Comparison of ENCODE assay signal across 15 cellular contexts in the genomic region with DNA sequence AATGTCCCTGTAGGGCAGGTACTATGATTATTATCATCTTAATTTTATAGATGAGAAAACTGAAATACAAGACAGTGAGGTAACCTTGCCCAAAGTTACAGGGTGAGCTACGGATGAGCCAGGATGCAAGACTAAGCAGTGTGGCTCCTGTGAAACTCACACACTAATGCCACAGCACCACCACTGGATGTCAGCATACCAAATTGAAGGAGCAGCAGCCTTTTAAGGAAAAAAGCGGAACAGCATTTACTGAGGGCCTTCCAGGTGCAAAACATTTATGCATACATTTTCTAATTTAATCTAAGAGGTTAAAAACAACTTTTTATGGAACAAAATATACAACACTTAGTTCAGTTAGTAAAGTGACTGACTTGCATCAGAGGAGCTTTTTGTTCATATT. TPM values are rescaled to one million over a fixed set of nuclear protein-coding genes. Genes with fewer than 3 reads are reported as not detected.
DNase-seq lines count a peak whose midpoint lies in the region; ATAC-seq, FAIRE-seq and TF ChIP-seq lines count a peak whose summit lies in the region.
"Had no signal": no experiment of that assay in that cellular context is flagged by ENCODE, and none has a peak within 500 bp of the region (broad histone marks: within the 10 kb centered on the region; RNA-seq: fewer than 3 reads in every experiment).

No MANE protein-coding gene starts in this region.

- no peaks in the 10 kb centered on the region for H3K79me2 ChIP-seq in endothelial cell of umbilical vein (ENCODE audit: control insufficient read depth, insufficient read depth, low read length)

- peaks cover 9% of the 10 kb centered on the region for H3K27me3 Mint-ChIP-seq in nephron progenitor cell (ENCODE audit: low read depth, poor library complexity)
- H3K27me3 Mint-ChIP-seq: activated T-cell treated with anti-CD3 and anti-CD28 coated beads, Interleukin-2, amount 50 U/mL, for 24 hours had no signal

- H3K27ac ChIP-seq in endothelial cell of umbilical vein (ENCODE audit: insufficient read depth, low read depth, low read length) (peak overlapping the region; percentile 100), SJCRH30 (no peak overlapping the region)

- H3K4me2 ChIP-seq in endothelial cell of umbilical vein (ENCODE audit: insufficient read depth, low read length), result no peak overlapping the region

- H3K9me3 ChIP-seq in endothelial cell of umbilical vein (replicated peaks; ENCODE audit: control insufficient read depth, insufficient read depth, low read length) (no peaks in the 10 kb centered on the region), SJCRH30 (replicated peaks) (no peaks in the 10 kb centered on the region)

- FAIRE-seq in endothelial cell of umbilical vein (lab: Jason Lieb, UNC), result no peak

- peaks cover 18% of the 10 kb centered on the region for H3K4me1 Mint-ChIP-seq in nephron progenitor cell

- no peak overlapping the region for H3K9ac ChIP-seq in endothelial cell of umbilical vein (replicated peaks; ENCODE audit: extremely low read depth, insufficient read depth, low read length)

- no peak for TF ChIP-seq POLR2A in endothelial cell of umbilical vein (IDR thresholded peaks at IDR 0.05; ENCODE audit: low read depth, low read length)

- ATAC-seq in GM21515 (IDR thresholded peaks at IDR 0.05; ENCODE audit: unreplicated experiment), result no peak
- ATAC-seq: esophagus mucosa had no signal

- peak overlapping the region; percentile 15 for H2AFZ ChIP-seq in endothelial cell of umbilical vein (ENCODE audit: low read depth, low read length)

- intact Hi-C loops in endothelial cell of umbilical vein (cut with micrococcal nuclease), result loop anchor here (5.0 kb wide), 3 partner anchors 146 to 1031 kb away; no protein-coding TSS in a partner anchor

- BruUV-seq in endothelial cell of umbilical vein (replicated peaks; lab: Mats Ljungman, UMichigan), result no TSS peak

- TF ChIP-seq CTCF in endothelial cell of umbilical vein (IDR thresholded peaks at IDR 0.05; ENCODE audit: extremely low read depth in 1 of 2, insufficient read depth in 1 of 2, low read depth in 1 of 2, low read length in 2 of 2) (no peak), nephron progenitor cell (IDR thresholded peaks at IDR 0.05) (peak; percentile 7)

- H3K36me3 Mint-ChIP-seq in nephron progenitor cell (ENCODE audit: low read depth), result no peaks in the 10 kb centered on the region

- POLR2A ChIA-PET in endothelial cell of umbilical vein (lab: Charles Lee), result no interaction called here

- no peaks in the 10 kb centered on the region for H3K9me3 Mint-ChIP-seq in nephron progenitor cell
- H3K9me3 Mint-ChIP-seq: activated T-cell treated with anti-CD3 and anti-CD28 coated beads, Interleukin-2, amount 50 U/mL, for 24 hours had no signal

- no peaks in the 10 kb centered on the region for H3K9me1 ChIP-seq in endothelial cell of umbilical vein (replicated peaks; ENCODE audit: control insufficient read depth, extremely low read depth, insufficient read depth, low read length)

- dilution Hi-C loops in endothelial cell of umbilical vein (cut with MboI; ENCODE audit: extremely low pct_ligation_motif_present, low sequenced_read_pairs), result no loop called here

- no peak overlapping the region for H3K27ac Mint-ChIP-seq in nephron progenitor cell
- H3K27ac Mint-ChIP-seq: activated T-cell treated with anti-CD3 and anti-CD28 coated beads, Interleukin-2, amount 50 U/mL, for 24 hours had no signal

- no peak overlapping the region for H3K4me3 ChIP-seq in endothelial cell of umbilical vein (replicated peaks in 1 of 3; ENCODE audit: insufficient read depth in 1 of 3, low read depth in 1 of 3, low read length in 3 of 3)
- no peak overlapping the region for H3K4me3 ChIP-seq in SJCRH30

- no peaks in the 10 kb centered on the region for H3K36me3 ChIP-seq in endothelial cell of umbilical vein (ENCODE audit: control insufficient read depth in 2 of 2, extremely low read depth in 1 of 2, insufficient read depth in 2 of 2, low read length in 2 of 2)
- no peaks in the 10 kb centered on the region for H3K36me3 ChIP-seq in SJCRH30

- DNase-seq in EH (ENCODE audit: low read depth), result peak; percentile 59
- peak; percentile 57 for DNase-seq in OCI-M1 (lab: John Stamatoyannopoulos, UW)
- DNase-seq in endothelial cell of umbilical vein (ENCODE audit: low read depth, low spot score), result peak; percentile 22
- DNase-seq in nephron progenitor cell, result no peak
- DNase-seq in GM03348 (ENCODE audit: low spot score), result no peak
- no peak for DNase-seq in SJCRH30
- no peak for DNase-seq in COLO829 (ENCODE audit: low spot score)
- DNase-seq: activated CD4-positive, CD25-positive, alpha-beta regulatory T cell treated with anti-CD3 and anti-CD28 coated beads, Interleukin-2, amount 50 U/mL, for 72 hours; activated T-cell treated with anti-CD3 and anti-CD28 coated beads, Interleukin-2, amount 50 U/mL, for 24 hours; DMS 273 treated with DMSO at 0.1 percent for 48 hours; kidney glomerular epithelial cell; NCI-H2171 treated with DMSO at 0.1 percent for 48 hours; occipital lobe had no signal

- no peaks in the 10 kb centered on the region for H4K20me1 ChIP-seq in endothelial cell of umbilical vein (replicated peaks; ENCODE audit: control insufficient read depth, extremely low read depth, insufficient read depth, low read length)

- H3K4me1 ChIP-seq in endothelial cell of umbilical vein (ENCODE audit: control insufficient read depth, extremely low read depth, insufficient read depth, low read length) (peaks cover 38% of the 10 kb centered on the region), SJCRH30 (no peaks in the 10 kb centered on the region)

- no peaks in the 10 kb centered on the region for H3K27me3 ChIP-seq in endothelial cell of umbilical vein (ENCODE audit: control insufficient read depth in 2 of 2, insufficient read depth in 2 of 2, low read length in 2 of 2)
- H3K27me3 ChIP-seq in SJCRH30, result no peaks in the 10 kb centered on the region

- CTCF ChIA-PET in endothelial cell of umbilical vein (lab: Charles Lee), result interaction anchor here (0.9 to 2.0 kb wide), 5 partner anchors 9 to 1030 kb away, joined by 3 to 8 read pairs (median 4); no protein-coding TSS in a partner anchor

- no peak overlapping the region for H3K4me3 Mint-ChIP-seq in nephron progenitor cell
- H3K4me3 Mint-ChIP-seq: activated T-cell treated with anti-CD3 and anti-CD28 coated beads, Interleukin-2, amount 50 U/mL, for 24 hours had no signal

TF ChIP-seq in endothelial cell of umbilical vein, 7 proteins besides CTCF, POLR2A, EP300 and RAD21:
- TF ChIP-seq POLR2AphosphoS5 (IDR thresholded peaks at IDR 0.05; ENCODE audit: insufficient read depth, low read depth, low read length) (no peak), EZH2 (IDR thresholded peaks at IDR 0.05; ENCODE audit: borderline replicate concordance, low read depth, low read length, severe bottlenecking) (no peak), JUN (IDR thresholded peaks at IDR 0.05; ENCODE audit: borderline replicate concordance, insufficient read depth, insufficient read length, low read depth) (no peak), MYC (IDR thresholded peaks at IDR 0.05; ENCODE audit: low read depth, low read length) (no peak), FOS (IDR thresholded peaks at IDR 0.05; ENCODE audit: borderline replicate concordance, insufficient read depth, low read length) (no peak), GATA2 (IDR thresholded peaks at IDR 0.05; ENCODE audit: insufficient read depth, insufficient read length, low read depth, low read length) (no peak)
- TF ChIP-seq, protein P1, sequence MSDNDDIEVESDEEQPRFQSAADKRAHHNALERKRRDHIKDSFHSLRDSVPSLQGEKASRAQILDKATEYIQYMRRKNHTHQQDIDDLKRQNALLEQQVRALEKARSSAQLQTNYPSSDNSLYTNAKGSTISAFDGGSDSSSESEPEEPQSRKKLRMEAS (IDR thresholded peaks at IDR 0.05; ENCODE audit: insufficient read depth, insufficient read length), result no peak
TF ChIP-seq in endothelial cell of umbilical vein: peak in this region for 0.

RNA-seq across cellular contexts. Expression of a gene that starts 41.7 kb away (rescaled TPM):
- total RNA-seq in endothelial cell of umbilical vein, result 0.44 and 0.78 TPM in 2 replicates
- polyA plus RNA-seq in endothelial cell of umbilical vein, result 0.46 and 0.58 TPM in 2 replicates
- 0.34 and 0.41 TPM in 2 replicates for polyA plus RNA-seq in endothelial cell of umbilical vein (2011; cell fraction: cytosol; rRNA removed)
- 3.9 and 4.4 TPM in 2 replicates for polyA plus RNA-seq in endothelial cell of umbilical vein (2011; cell fraction: nucleus; rRNA removed)
- 0.27 and 0.68 TPM in 2 replicates for polyA plus RNA-seq in endothelial cell of umbilical vein (2012)
- polyA minus RNA-seq in endothelial cell of umbilical vein, result 0.63 and 2.3 TPM in 2 replicates
- not detected for polyA minus RNA-seq in endothelial cell of umbilical vein (2011; cell fraction: cytosol; rRNA and poly(A)+ RNA removed)
- polyA minus RNA-seq in endothelial cell of umbilical vein (2011; cell fraction: nucleus; rRNA and poly(A)+ RNA removed), result 1.3 and 2.3 TPM in 2 replicates
- 0.04 and 0.08 TPM in 2 replicates for total RNA-seq in SJCRH30 (2014; rRNA removed; shearing (Covaris generic))

Comparison
In these comparisons a context has a peak if more than half of its experiments do, and no peak if none do; other contexts are left out.
1. DNase-seq: peak in EH (single experiment), OCI-M1 (single experiment) and endothelial cell of umbilical vein (single experiment); none in nephron progenitor cell (single experiment), GM03348 (single experiment), SJCRH30 (0 of 2) and COLO829 (single experiment).